ENCODE assay signal across 17 cellular contexts in the genomic region with DNA sequence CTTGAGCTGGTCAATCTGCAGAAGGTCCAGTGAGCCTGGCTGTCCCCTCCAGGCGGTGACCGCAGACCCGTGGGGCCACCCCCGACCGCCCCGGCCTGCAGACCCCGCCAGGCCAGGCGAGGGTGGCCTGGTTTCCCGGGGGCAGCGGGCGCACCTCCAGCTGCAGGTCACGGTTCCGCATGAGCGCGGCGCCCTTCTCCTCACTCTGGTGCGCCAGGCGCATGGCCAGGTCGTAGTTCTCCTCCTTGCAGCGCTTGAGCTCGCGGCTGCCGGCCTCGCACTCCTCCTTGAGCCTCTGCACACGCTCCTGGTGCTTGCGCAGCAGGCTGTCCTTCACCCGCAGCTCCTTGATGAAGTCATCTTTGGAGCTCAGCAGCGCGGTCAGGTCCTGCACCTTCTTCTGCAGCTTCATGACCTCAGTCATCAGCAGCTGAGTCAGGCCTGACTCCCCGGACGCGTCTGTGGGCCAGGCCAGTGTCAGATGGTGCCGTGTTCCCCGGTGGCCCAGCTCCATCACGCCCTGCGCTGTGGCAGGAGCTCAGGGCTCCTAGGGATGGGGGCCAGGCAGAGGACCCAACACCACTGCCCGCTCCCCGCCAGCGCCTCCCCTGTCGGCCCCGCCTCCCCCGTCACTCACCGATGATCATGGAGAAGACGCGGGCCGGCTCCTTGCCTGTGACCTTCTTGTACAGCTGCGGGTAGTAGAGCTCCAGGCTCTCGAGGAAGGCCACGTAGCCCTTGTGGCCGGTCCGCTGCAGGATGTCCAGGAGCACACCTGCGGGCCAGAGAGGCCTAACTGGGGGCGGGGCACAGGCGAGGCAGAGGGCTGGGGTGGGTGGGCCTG. TPM values are rescaled to one million over a fixed set of nuclear protein-coding genes. Genes with fewer than 3 reads are reported as not detected.
DNase-seq lines count a peak whose midpoint lies in the region; ATAC-seq and TF ChIP-seq lines count a peak whose summit lies in the region.
"Had no signal": no experiment of that assay in that cellular context is flagged by ENCODE, and none has a peak within 500 bp of the region (broad histone marks: within the 10 kb centered on the region; RNA-seq: fewer than 3 reads in every experiment).

No MANE protein-coding gene starts in this region.

- no peak overlapping the region for H3K9ac ChIP-seq in IMR-90 (ENCODE audit: low read depth, low read length)

- no peak overlapping the region for H2BK20ac ChIP-seq in IMR-90 (ENCODE audit: low read depth, low read length)

- H3K4me1 Mint-ChIP-seq in nephron progenitor cell = peaks cover 31% of the 10 kb centered on the region

- H3K36me3 Mint-ChIP-seq in nephron progenitor cell (ENCODE audit: low read depth) = no peaks in the 10 kb centered on the region

- no peaks in the 10 kb centered on the region for H3K27me3 ChIP-seq in IMR-90 (ENCODE audit: control insufficient read depth, insufficient read depth, low read length)
- H3K27me3 ChIP-seq in stomach = no peaks in the 10 kb centered on the region

- H3K56ac ChIP-seq in IMR-90 (ENCODE audit: extremely low read depth, insufficient read depth, low read length) = no peak overlapping the region

- H3K9me3 ChIP-seq in IMR-90 (ENCODE audit: control insufficient read depth, insufficient read depth, low read length) = no peaks in the 10 kb centered on the region
- no peaks in the 10 kb centered on the region for H3K9me3 ChIP-seq in stomach

- H2BK5ac ChIP-seq in IMR-90 (ENCODE audit: low read depth, low read length, poor library complexity, severe bottlenecking) = no peak overlapping the region

- H3K27me3 Mint-ChIP-seq in nephron progenitor cell (ENCODE audit: low read depth, poor library complexity) = peaks cover 2% of the 10 kb centered on the region
- H3K27me3 Mint-ChIP-seq: IgD-negative memory B cell had no signal

- H3K9me1 ChIP-seq in IMR-90 (ENCODE audit: insufficient read depth, low read length) = peaks cover 9% of the 10 kb centered on the region

- no peak for TF ChIP-seq RAD21 in IMR-90 (IDR thresholded peaks at IDR 0.05; ENCODE audit: low read length)

- peak overlapping the region; percentile 31 for H2AK9ac ChIP-seq in IMR-90 (replicated peaks; ENCODE audit: low read depth, low read length, poor library complexity)

- no peak overlapping the region for H2BK15ac ChIP-seq in IMR-90 (ENCODE audit: low read depth, low read length)

- H3K9me3 Mint-ChIP-seq in nephron progenitor cell = no peaks in the 10 kb centered on the region
- H3K9me3 Mint-ChIP-seq: IgD-negative memory B cell had no signal

- CTCF ChIA-PET in IMR-90 (lab: Yijun Ruan, JAX) = no interaction called here

- H3K23ac ChIP-seq in IMR-90 (ENCODE audit: low read depth, low read length) = no peak overlapping the region

- H3K4me2 ChIP-seq in IMR-90 (ENCODE audit: low read depth, low read length) = no peak overlapping the region

- H3K36me3 ChIP-seq in IMR-90 (ENCODE audit: control insufficient read depth, insufficient read depth, low read length) (no peaks in the 10 kb centered on the region; the same call in 1 of the 2 replicates), stomach (peaks cover 0 to 7% (median 0%) of the 10 kb centered on the region in 4 donors)

- H4K8ac ChIP-seq in IMR-90 (ENCODE audit: low read depth in 2 of 2, low read length in 2 of 2) = no peak overlapping the region; a peak in 1 of 4 replicates

- H3K27ac ChIP-seq in IMR-90 (ENCODE audit: insufficient read depth, low read length) (no peak overlapping the region), stomach (no peak overlapping the region)
- H3K27ac ChIP-seq: RWPE1 had no signal

- no peak overlapping the region for H3K4ac ChIP-seq in IMR-90 (ENCODE audit: low read depth, low read length)

- no peak for TF ChIP-seq CTCF in IMR-90 (conservative IDR thresholded peaks at IDR 0.05; ENCODE audit: low read depth, low read length)
- TF ChIP-seq CTCF in choroid plexus epithelial cell (conservative IDR thresholded peaks at IDR 0.05; ENCODE audit: low read depth, low read length) = no peak
- TF ChIP-seq CTCF in nephron progenitor cell (IDR thresholded peaks at IDR 0.05) = no peak
- TF ChIP-seq CTCF in stomach (IDR thresholded peaks at IDR 0.05) = no peak

- H2AFZ ChIP-seq in IMR-90 (replicated peaks; ENCODE audit: low read length, poor library complexity) = no peak overlapping the region

- H2BK120ac ChIP-seq in IMR-90 (ENCODE audit: low read depth, low read length) = no peak overlapping the region

- dilution Hi-C loops in IMR-90 (cut with HindIII; ENCODE audit: low sequenced_read_pairs, unreplicated experiment) = no loop called here

- H3K18ac ChIP-seq in IMR-90 (ENCODE audit: low read depth, low read length) = no peak overlapping the region

- no peak overlapping the region for H3K4me3 ChIP-seq in IMR-90 (ENCODE audit: insufficient read depth, low read depth, low read length)
- H3K4me3 ChIP-seq in choroid plexus epithelial cell (ENCODE audit: low read depth, low read length) = no peak overlapping the region
- H3K4me3 ChIP-seq in stomach = no peak overlapping the region

- no peak overlapping the region for H3K4me3 Mint-ChIP-seq in nephron progenitor cell
- H3K4me3 Mint-ChIP-seq: IgD-negative memory B cell had no signal

- H3K14ac ChIP-seq in IMR-90 (replicated peaks; ENCODE audit: low read depth, low read length) = no peak overlapping the region

- TF ChIP-seq EP300 in stomach (IDR thresholded peaks at IDR 0.05) = no peak

- no peaks in the 10 kb centered on the region; a peak in 1 of 4 replicates for H3K79me1 ChIP-seq in IMR-90 (ENCODE audit: low read depth in 1 of 2, low read length in 2 of 2)

- peaks cover 15% of the 10 kb centered on the region for H3K4me1 ChIP-seq in IMR-90 (ENCODE audit: control insufficient read depth, insufficient read depth, low read length)
- H3K4me1 ChIP-seq in stomach = peaks cover 12 to 23% (median 17%) of the 10 kb centered on the region in 4 donors

- no peak for TF ChIP-seq POLR2A in IMR-90 (IDR thresholded peaks at IDR 0.05; ENCODE audit: low read depth, low read length)
- TF ChIP-seq POLR2A in stomach (IDR thresholded peaks at IDR 0.05) = no peak

- no peak overlapping the region for H2AK5ac ChIP-seq in IMR-90 (ENCODE audit: low read depth, low read length)

- H4K91ac ChIP-seq in IMR-90 (ENCODE audit: insufficient read depth, low read depth, low read length) = no peak overlapping the region

- peak overlapping the region; percentile 81 for H3K27ac Mint-ChIP-seq in nephron progenitor cell
- H3K27ac Mint-ChIP-seq: IgD-negative memory B cell had no signal

- H4K5ac ChIP-seq in IMR-90 (ENCODE audit: low read depth, low read length) = no peak overlapping the region

- no peak for ATAC-seq in IMR-90 (ENCODE audit: low read depth)

- WGBS in IMR-90 (ENCODE audit: extremely low coverage in 2 of 2, insufficient read length in 1 of 2), 2 experiments = 86% methylated on average over 36 of the region's 54 CpGs; no CpG with 5 or more reads in 1 of the 2 experiments
- 89 to 95% (median 93%) methylated on average over 32 to 54 of the region's 54 CpGs for WGBS in stomach, 5 donors

- DNase-seq in AG08396 (ENCODE audit: low spot score) (peak; percentile 67), IMR-90 (peak; percentile 59), choroid plexus epithelial cell (ENCODE audit: low read depth) (peak; percentile 49), nephron progenitor cell (no peak), stomach (no peak), dermis blood vessel endothelial cell (no peak)
- no peak for DNase-seq in activated naive CD4-positive, alpha-beta T cell treated with anti-CD3 and anti-CD28 coated beads, Interleukin-2, amount 50 U/mL, for 16 hours
- no peak for DNase-seq in activated CD8-positive, alpha-beta memory T cell treated with anti-CD3 and anti-CD28 coated beads for 24 hours
- DNase-seq: DMS 273 treated with DMSO at 0.1 percent for 48 hours, MV-4-11, NCI-H1436, NCI-H2029 treated with DMSO at 0.1 percent for 48 hours, NCI-H2171 treated with DMSO at 0.1 percent for 48 hours, NCI-H446 treated with DMSO at 0.1 percent for 48 hours, OCI-M1 had no signal

- in situ Hi-C loops in IMR-90 (cut with MboI; ENCODE audit: low sequenced_read_pairs) = no loop called here

- intact Hi-C loops in IMR-90 (cut with micrococcal nuclease) (no loop called here), stomach (cut with DNase I; ENCODE audit: low total_unique reads) (no loop called here)

- POLR2A ChIA-PET in IMR-90 (lab: Charles Lee; ENCODE audit: unreplicated experiment) = no interaction called here

- BruUV-seq in IMR-90 (replicated peaks; lab: Mats Ljungman, UMichigan) = no TSS peak

- no peaks in the 10 kb centered on the region for H4K20me1 ChIP-seq in IMR-90 (ENCODE audit: insufficient read depth, low read length)

RNA-seq across cellular contexts. Expression of a gene that starts 2.6 kb away (rescaled TPM):
- total RNA-seq in IMR-90 (2012; rRNA removed) (0.36 and 1.1 TPM in 2 replicates), stomach (1 to 10 TPM in 3 of 5 donors, under 1 TPM in 1, not detected in 1; 0.92 to 8.2 (median 1.6) TPM), dermis blood vessel endothelial cell (0.34 and 1.1 TPM in 2 replicates)
- polyA plus RNA-seq in IMR-90 (2012; rRNA removed) (1.5 and 1.9 TPM in 2 replicates), stomach (1 to 10 TPM in 2 of 3 donors, under 1 TPM in 1; 0.92 to 2.0 (median 1.1) TPM)
- 0.47 and 1.0 TPM in 2 replicates for polyA plus RNA-seq in IMR-90 (2012; cell fraction: cytosol; rRNA removed)
- 9.8 and 17.9 TPM in 2 replicates for polyA plus RNA-seq in IMR-90 (2012; cell fraction: nucleus; rRNA removed; ENCODE audit: low replicate concordance)

RNA-seq across cellular contexts. Expression of a gene that starts 7.4 kb away (rescaled TPM):
- 2.0 and 6.1 TPM in 2 replicates for total RNA-seq in IMR-90 (2012; rRNA removed)
- polyA plus RNA-seq in IMR-90 (2012; rRNA removed) = 11.4 and 20.3 TPM in 2 replicates
- 19.7 and 40.1 TPM in 2 replicates for polyA plus RNA-seq in IMR-90 (2012; cell fraction: cytosol; rRNA removed)
- polyA plus RNA-seq in IMR-90 (2012; cell fraction: nucleus; rRNA removed; ENCODE audit: low replicate concordance) = 8.7 and 31.6 TPM in 2 replicates
- 10 to 100 TPM in 1 of 5 donors, 1 to 10 TPM in 3, not detected in 1; 1.3 to 10.1 (median 7.4) TPM for total RNA-seq in stomach
- 10 to 100 TPM; 13.9 to 16.8 (median 15.0) TPM for polyA plus RNA-seq in stomach
- 15.4 and 34.5 TPM in 2 replicates for total RNA-seq in dermis blood vessel endothelial cell

RNA-seq across cellular contexts. Expression of a gene that starts 29.1 kb away (rescaled TPM):
- 2.5 and 3.1 TPM in 2 replicates for total RNA-seq in IMR-90 (2012; rRNA removed)
- polyA plus RNA-seq in IMR-90 (2012; rRNA removed) = 6.5 and 7.6 TPM in 2 replicates
- polyA plus RNA-seq in IMR-90 (2012; cell fraction: cytosol; rRNA removed) = 3.2 and 3.7 TPM in 2 replicates
- polyA plus RNA-seq in IMR-90 (2012; cell fraction: nucleus; rRNA removed; ENCODE audit: low replicate concordance) = 42.0 and 62.6 TPM in 2 replicates
- 10 to 100 TPM in 1 of 5 donors, 1 to 10 TPM in 4; 1.8 to 58.2 (median 5.8) TPM for total RNA-seq in stomach
- 1 to 10 TPM; 2.9 to 4.6 (median 4.1) TPM for polyA plus RNA-seq in stomach
- total RNA-seq in dermis blood vessel endothelial cell = 10.2 and 12.6 TPM in 2 replicates

RNA-seq across cellular contexts. Expression of a gene that starts 39.5 kb away (rescaled TPM):
- 14.5 and 17.2 TPM in 2 replicates for total RNA-seq in IMR-90 (2012; rRNA removed)
- 34.9 and 37.3 TPM in 2 replicates for polyA plus RNA-seq in IMR-90 (2012; rRNA removed)
- 30.9 and 32.0 TPM in 2 replicates for polyA plus RNA-seq in IMR-90 (2012; cell fraction: cytosol; rRNA removed)
- polyA plus RNA-seq in IMR-90 (2012; cell fraction: nucleus; rRNA removed; ENCODE audit: low replicate concordance) = 139 and 181 TPM in 2 replicates
- total RNA-seq in stomach = 100 to 1,000 TPM in 1 of 5 donors, 10 to 100 TPM in 4; 26.3 to 184 (median 71.2) TPM
- polyA plus RNA-seq in stomach = 10 to 100 TPM; 20.6 to 29.5 (median 27.2) TPM
- 30.0 and 35.2 TPM in 2 replicates for total RNA-seq in dermis blood vessel endothelial cell

RNA-seq across cellular contexts. Expression of a gene that starts 39.5 kb away (rescaled TPM):
- 62.6 and 86.7 TPM in 2 replicates for total RNA-seq in IMR-90 (2012; rRNA removed)
- 95.8 and 102 TPM in 2 replicates for polyA plus RNA-seq in IMR-90 (2012; rRNA removed)
- 61.2 and 75.2 TPM in 2 replicates for polyA plus RNA-seq in IMR-90 (2012; cell fraction: cytosol; rRNA removed)
- 216 and 222 TPM in 2 replicates for polyA plus RNA-seq in IMR-90 (2012; cell fraction: nucleus; rRNA removed; ENCODE audit: low replicate concordance)
- 100 to 1,000 TPM in 1 of 5 donors, 10 to 100 TPM in 4; 32.7 to 121 (median 59.5) TPM for total RNA-seq in stomach
- 10 to 100 TPM; 25.8 to 47.0 (median 32.6) TPM for polyA plus RNA-seq in stomach
- 40.2 and 42.3 TPM in 2 replicates for total RNA-seq in dermis blood vessel endothelial cell

Comparison
In these comparisons a context has a peak if more than half of its experiments do, and no peak if none do; other contexts are left out.
1. DNase-seq: peak in AG08396 (single experiment), IMR-90 (single experiment) and choroid plexus epithelial cell (single experiment); none in nephron progenitor cell (single experiment), stomach (single experiment), activated naive CD4-positive, alpha-beta T cell treated with anti-CD3 and anti-CD28 coated beads, Interleukin-2, amount 50 U/mL, for 16 hours (single experiment), activated CD8-positive, alpha-beta memory T cell treated with anti-CD3 and anti-CD28 coated beads for 24 hours (single experiment) and dermis blood vessel endothelial cell (single experiment).